Comparison of ENCODE assay signal across 2 cellular contexts in genomic region chr21:39084073-39084472, GRCh38.
TF ChIP-seq lines count a peak whose summit lies in the region.

No MANE protein-coding gene starts in this region.

TF ChIP-seq in IMR-90, 13 proteins besides CTCF, POLR2A, EP300 and RAD21 (continued from another document):
- TF ChIP-seq ELK1 (IDR thresholded peaks at IDR 0.05; ENCODE audit: borderline replicate concordance, low read depth, low read length) (no peak), MAZ (IDR thresholded peaks at IDR 0.05; ENCODE audit: borderline replicate concordance, low read depth, low read length) (no peak)
TF ChIP-seq in IMR-90: peak in this region for 0.

TF ChIP-seq in liver, 16 proteins besides CTCF, POLR2A, EP300 and RAD21 (continued from another document):
- TF ChIP-seq REST (IDR thresholded peaks at IDR 0.05) (no peak), HNF4A (conservative IDR thresholded peaks at IDR 0.05) (peak in 1 of 2 donors; percentile 3), RXRA (IDR thresholded peaks at IDR 0.05) (peak; percentile 24 to 41)
